20 cellular contexts compared by ENCODE assay signal in genomic region chr2:122863516-122863915, GRCh38.
DNase-seq lines count a peak whose midpoint lies in the region; ATAC-seq and TF ChIP-seq lines count a peak whose summit lies in the region.
"Had no signal": no experiment of that assay in that cellular context is flagged by ENCODE, and none has a peak within 500 bp of the region (broad histone marks: within the 10 kb centered on the region; RNA-seq: fewer than 3 reads in every experiment).

No MANE protein-coding gene starts in this region.

- H3K4me1 ChIP-seq in osteoblast (ENCODE audit: insufficient read depth, low read length): no peaks in the 10 kb centered on the region
- H3K4me1 ChIP-seq in transverse colon: no peaks in the 10 kb centered on the region
- H3K4me1 ChIP-seq: esophagus muscularis mucosa, thyroid gland had no signal

- H3K4me2 ChIP-seq in osteoblast (ENCODE audit: insufficient read depth, low read length): no peak overlapping the region

- H4K20me1 ChIP-seq in osteoblast (ENCODE audit: insufficient read depth, low read length): no peaks in the 10 kb centered on the region

- intact Hi-C loops in transverse colon (cut with DNase I; ENCODE audit: low total_unique reads): no loop called here

- no peak overlapping the region for H2AFZ ChIP-seq in osteoblast (ENCODE audit: low read length)

- DNase-seq in osteoblast (ENCODE audit: insufficient read length, low spot score, missing footprints) (peak; percentile 13), transverse colon (no peak)
- DNase-seq: activated CD8-positive, alpha-beta memory T cell treated with anti-CD3 and anti-CD28 coated beads, Interleukin-2, amount 10 ng/mL, durations not matched to agents 7 days and 5 days; activated effector memory CD4-positive, alpha-beta T cell treated with Interleukin-2 at 50 U/mL for 16 hours; amniotic stem cell; effector CD4-positive, alpha-beta T cell; HFFc6; Kasumi-1; mucosa of descending colon; NCI-H1105 treated with DMSO at 0.1 percent for 48 hours; stimulated activated CD4-positive, alpha-beta T cell treated with anti-CD3 and anti-CD28 coated beads, Interleukin-12 subunit alpha, Interleukin-12 subunit beta, amount 100 ng/mL, for 4 hours; thyroid gland had no signal

- no peaks in the 10 kb centered on the region for H3K27me3 ChIP-seq in osteoblast (ENCODE audit: insufficient read depth, low read length)
- H3K27me3 ChIP-seq in transverse colon: no peaks in the 10 kb centered on the region
- H3K27me3 ChIP-seq: esophagus muscularis mucosa, thyroid gland had no signal

- 63 to 73% methylated on average over 2 to 3 of the region's 3 CpGs for WGBS in transverse colon (ENCODE audit: low coverage in 1 of 2), 2 donors

- TF ChIP-seq CTCF in osteoblast (IDR thresholded peaks at IDR 0.05; ENCODE audit: extremely low read depth, low read depth, low read length): no peak
- no peak for TF ChIP-seq CTCF in transverse colon (IDR thresholded peaks at IDR 0.05)

- H3K9me3 ChIP-seq in osteoblast (ENCODE audit: low read depth, low read length) (peaks cover 8% of the 10 kb centered on the region), transverse colon (no peaks in the 10 kb centered on the region)
- H3K9me3 ChIP-seq: esophagus muscularis mucosa, mucosa of descending colon, thyroid gland had no signal

- in situ Hi-C loops in transverse colon (cut with MboI; ENCODE audit: low pct_ligation_motif_present in 1 of 4, low pct_unique_long_range_greater_than_20kb in 1 of 4, low sequenced_read_pairs in 3 of 4): no loop called here

- TF ChIP-seq EP300 in transverse colon (IDR thresholded peaks at IDR 0.05; ENCODE audit: low read depth): no peak

- no peak for TF ChIP-seq POLR2A in transverse colon (IDR thresholded peaks at IDR 0.05)

- H3K36me3 ChIP-seq in osteoblast (ENCODE audit: insufficient read depth, low read length) (no peaks in the 10 kb centered on the region), transverse colon (no peaks in the 10 kb centered on the region)
- H3K36me3 ChIP-seq: esophagus muscularis mucosa, thyroid gland had no signal

- ATAC-seq in GM18861 (IDR thresholded peaks at IDR 0.05; ENCODE audit: unreplicated experiment) (peak; percentile 81), GM21786 (IDR thresholded peaks at IDR 0.05; ENCODE audit: unreplicated experiment) (peak; percentile 71), HG03378 (IDR thresholded peaks at IDR 0.05; ENCODE audit: unreplicated experiment) (peak; percentile 68), GM21367 (IDR thresholded peaks at IDR 0.05; ENCODE audit: unreplicated experiment) (no peak), GM19455 (IDR thresholded peaks at IDR 0.05; ENCODE audit: unreplicated experiment) (no peak)
- ATAC-seq: activated CD8-positive, alpha-beta memory T cell treated with anti-CD3 and anti-CD28 coated beads, Interleukin-2, amount 10 ng/mL, durations not matched to agents 7 days and 5 days; left lobe of liver; mucosa of descending colon; stimulated activated effector memory CD8-positive, alpha-beta T cell treated with anti-CD3 and anti-CD28 coated beads, Interleukin-12 subunit alpha, Interleukin-12 subunit beta, amount 100 ng/mL, for 72 hours had no signal

- H3K27ac ChIP-seq in osteoblast (ENCODE audit: low read depth, low read length) (no peak overlapping the region), transverse colon (no peak overlapping the region)
- H3K27ac ChIP-seq: esophagus muscularis mucosa, thyroid gland had no signal

- no peaks in the 10 kb centered on the region for H3K79me2 ChIP-seq in osteoblast (ENCODE audit: insufficient read depth, low read length)

- H3K4me3 ChIP-seq in osteoblast (ENCODE audit: insufficient read depth, low read length): no peak overlapping the region
- no peak overlapping the region for H3K4me3 ChIP-seq in transverse colon
- H3K4me3 ChIP-seq: esophagus muscularis mucosa, mucosa of descending colon, thyroid gland had no signal

Comparison
In these comparisons a context has a peak if more than half of its experiments do, and no peak if none do; other contexts are left out.
1. ATAC-seq: peak in GM18861 (single experiment), GM21786 (single experiment) and HG03378 (single experiment); none in GM21367 (single experiment) and GM19455 (single experiment).